In the genomic region with DNA sequence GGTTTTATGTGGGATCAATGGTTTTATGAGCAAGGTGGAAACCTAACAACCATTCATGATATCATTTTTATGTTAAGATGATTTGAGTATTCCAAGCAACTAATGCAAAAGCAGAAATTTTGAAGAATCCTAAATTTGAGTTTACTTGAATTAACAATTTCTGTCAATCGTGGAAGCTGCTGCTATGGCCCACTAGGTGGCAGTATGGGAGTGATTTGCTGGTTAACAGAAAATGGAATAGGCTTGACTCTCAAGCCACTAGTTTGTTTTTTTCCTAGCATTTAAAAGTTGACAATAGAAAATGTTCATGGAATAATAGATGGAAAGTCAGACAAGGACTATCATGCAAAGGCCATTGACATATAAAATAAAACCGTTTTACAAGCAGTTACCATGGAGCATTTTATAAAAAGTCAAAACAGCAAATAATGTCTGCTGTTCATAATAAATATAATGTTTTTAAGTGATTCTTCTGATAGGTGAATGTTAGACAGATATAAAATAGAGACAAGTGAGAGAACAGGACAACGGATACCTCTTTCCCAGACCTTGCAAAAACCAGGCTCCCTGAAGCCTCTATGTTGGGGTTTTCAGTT, we compare ENCODE assay signal across 8 cellular contexts. TPM values are rescaled to one million over a fixed set of nuclear protein-coding genes. Genes with fewer than 3 reads are reported as not detected.
DNase-seq lines count a peak whose midpoint lies in the region; ATAC-seq and TF ChIP-seq lines count a peak whose summit lies in the region.

No MANE protein-coding gene starts in this region.

- H3K4me3 ChIP-seq in H7 (ENCODE audit: insufficient read depth, low read depth, low read length) (no peak overlapping the region), fibroblast of the aortic adventitia (ENCODE audit: low read depth, low read length) (no peak overlapping the region), parathyroid adenoma (ENCODE audit: low read depth, low read length) (no peak overlapping the region)

- no peak overlapping the region for H2AFZ ChIP-seq in parathyroid adenoma

- no peaks in the 10 kb centered on the region for H3K79me2 ChIP-seq in parathyroid adenoma

- no peaks in the 10 kb centered on the region for H3K9me3 ChIP-seq in parathyroid adenoma (ENCODE audit: control insufficient read depth, low read length)

- no peaks in the 10 kb centered on the region for H3K4me1 Mint-ChIP-seq in stimulated activated memory B cell treated with anti-CD40 and anti-IgM and Interleukin-4, amounts not matched to agents 10 μg/mL and 1 μg/mL and 100 μg/mL, for 72 hours

- H3K27me3 Mint-ChIP-seq in stimulated activated memory B cell treated with anti-CD40 and anti-IgM and Interleukin-4, amounts not matched to agents 10 μg/mL and 1 μg/mL and 100 μg/mL, for 72 hours = no peaks in the 10 kb centered on the region

- H3K9me3 Mint-ChIP-seq in stimulated activated memory B cell treated with anti-CD40 and anti-IgM and Interleukin-4, amounts not matched to agents 10 μg/mL and 1 μg/mL and 100 μg/mL, for 72 hours = no peaks in the 10 kb centered on the region

- H3K36me3 Mint-ChIP-seq in stimulated activated memory B cell treated with anti-CD40 and anti-IgM and Interleukin-4, amounts not matched to agents 10 μg/mL and 1 μg/mL and 100 μg/mL, for 72 hours = no peaks in the 10 kb centered on the region

- no peaks in the 10 kb centered on the region for H3K4me1 ChIP-seq in parathyroid adenoma

- no peak overlapping the region for H3K27ac ChIP-seq in parathyroid adenoma

- no peak overlapping the region for H3K27ac Mint-ChIP-seq in stimulated activated memory B cell treated with anti-CD40 and anti-IgM and Interleukin-4, amounts not matched to agents 10 μg/mL and 1 μg/mL and 100 μg/mL, for 72 hours

- H3K4me2 ChIP-seq in parathyroid adenoma (ENCODE audit: low read length) = no peak overlapping the region

- TF ChIP-seq CTCF in fibroblast of the aortic adventitia (IDR thresholded peaks at IDR 0.05; ENCODE audit: insufficient read depth, low read length) (peak; percentile 90), parathyroid adenoma (IDR thresholded peaks at IDR 0.05) (peak; percentile 65)

- H3K27me3 ChIP-seq in H7 (ENCODE audit: control insufficient read depth, insufficient read depth, low read length) (no peaks in the 10 kb centered on the region), parathyroid adenoma (ENCODE audit: control insufficient read depth, insufficient read depth, low read length) (no peaks in the 10 kb centered on the region)

- ATAC-seq in stimulated activated memory B cell treated with anti-CD40 and anti-IgM and Interleukin-4, amounts not matched to agents 10 μg/mL and 1 μg/mL and 100 μg/mL, for 72 hours = no peak
- ATAC-seq in HG03521 (IDR thresholded peaks at IDR 0.05; ENCODE audit: unreplicated experiment) = no peak

- H3K36me3 ChIP-seq in H7 (replicated peaks; ENCODE audit: control insufficient read depth, insufficient read depth, low read length) = no peaks in the 10 kb centered on the region
- no peaks in the 10 kb centered on the region for H3K36me3 ChIP-seq in parathyroid adenoma (ENCODE audit: control insufficient read depth, insufficient read depth, low read length)

- DNase-seq in COLO829 (ENCODE audit: low spot score) (peak; percentile 11), H7 (peak; percentile 27), NOMO-1 (lab: John Stamatoyannopoulos, UW; ENCODE audit: unreplicated experiment in 2 of 2) (peak; percentile 1 to 56), activated T-cell treated with anti-CD3 and anti-CD28 coated beads for 24 hours (ENCODE audit: low read depth) (peak; percentile 40), fibroblast of the aortic adventitia (ENCODE audit: low read depth) (peak; percentile 91)

- no peak overlapping the region for H3K4me3 Mint-ChIP-seq in stimulated activated memory B cell treated with anti-CD40 and anti-IgM and Interleukin-4, amounts not matched to agents 10 μg/mL and 1 μg/mL and 100 μg/mL, for 72 hours

- no peak overlapping the region for H3K9ac ChIP-seq in parathyroid adenoma

RNA-seq across cellular contexts. Expression of a gene that starts 43.0 kb away (rescaled TPM):
- total RNA-seq in H7 (2014; rRNA removed; shearing (Covaris generic)) = 2.8 and 4.2 TPM in 2 replicates
- 61.5 and 137 TPM in 2 replicates for total RNA-seq in fibroblast of the aortic adventitia (ENCODE audit: low replicate concordance)

Comparison
In these comparisons a context has a peak if more than half of its experiments do, and no peak if none do; other contexts are left out.
1. DNase-seq: peak in every context shown above with its lines; median percentile 91 in fibroblast of the aortic adventitia; 40 in activated T-cell treated with anti-CD3 and anti-CD28 coated beads for 24 hours; 28 in NOMO-1; 27 in H7; 11 in COLO829.
2. RNA of a gene that starts 43.0 kb away (total RNA-seq): 61.5 to 137 TPM in fibroblast of the aortic adventitia; 2.8 to 4.2 TPM in H7; every median in the first group is over 10 times any median in the second.